ENCODE assay signal across 1 cellular context in the genomic region with DNA sequence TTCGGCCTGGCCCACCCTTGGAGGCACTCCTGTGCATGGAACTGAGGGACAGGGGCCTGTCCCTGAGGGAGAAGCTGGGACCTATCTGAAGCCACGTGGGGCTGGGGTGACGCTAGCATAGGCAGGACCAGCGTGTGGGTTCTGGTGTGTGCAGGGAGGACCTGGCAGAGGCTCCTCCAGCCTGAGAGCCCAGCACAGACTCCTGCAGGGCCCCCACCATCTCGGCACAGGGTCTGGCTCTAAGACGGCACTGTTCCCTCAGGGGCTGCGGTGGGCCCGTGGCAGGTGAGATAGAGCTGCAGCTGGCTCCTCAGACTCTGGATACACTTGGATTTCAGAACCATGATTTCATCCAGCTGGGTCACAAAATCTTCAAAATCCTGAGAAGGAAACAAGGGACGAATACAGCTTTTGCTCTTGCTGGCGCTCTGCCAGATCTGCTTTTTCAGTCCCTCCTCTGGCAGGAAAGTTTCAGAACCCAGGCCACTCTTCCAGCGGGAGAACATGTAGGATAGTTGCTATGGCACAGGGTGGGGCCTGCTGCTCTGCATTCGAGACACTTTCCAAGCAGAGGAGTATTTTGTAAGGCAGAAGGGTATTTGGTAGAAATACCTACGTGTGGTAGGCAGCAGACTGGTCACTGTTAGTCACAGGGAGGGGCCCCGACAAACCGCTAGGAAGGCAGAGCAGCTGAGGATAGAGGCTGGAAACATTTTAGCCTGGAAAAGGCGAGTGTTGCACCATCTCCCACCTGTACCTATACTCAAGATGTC.
TF ChIP-seq lines count a peak whose summit lies in the region.

No MANE protein-coding gene starts in this region.

TF ChIP-seq in SK-N-SH, 30 proteins besides CTCF, POLR2A, EP300 and RAD21 (continued from another document):
- TF ChIP-seq, protein P1, sequence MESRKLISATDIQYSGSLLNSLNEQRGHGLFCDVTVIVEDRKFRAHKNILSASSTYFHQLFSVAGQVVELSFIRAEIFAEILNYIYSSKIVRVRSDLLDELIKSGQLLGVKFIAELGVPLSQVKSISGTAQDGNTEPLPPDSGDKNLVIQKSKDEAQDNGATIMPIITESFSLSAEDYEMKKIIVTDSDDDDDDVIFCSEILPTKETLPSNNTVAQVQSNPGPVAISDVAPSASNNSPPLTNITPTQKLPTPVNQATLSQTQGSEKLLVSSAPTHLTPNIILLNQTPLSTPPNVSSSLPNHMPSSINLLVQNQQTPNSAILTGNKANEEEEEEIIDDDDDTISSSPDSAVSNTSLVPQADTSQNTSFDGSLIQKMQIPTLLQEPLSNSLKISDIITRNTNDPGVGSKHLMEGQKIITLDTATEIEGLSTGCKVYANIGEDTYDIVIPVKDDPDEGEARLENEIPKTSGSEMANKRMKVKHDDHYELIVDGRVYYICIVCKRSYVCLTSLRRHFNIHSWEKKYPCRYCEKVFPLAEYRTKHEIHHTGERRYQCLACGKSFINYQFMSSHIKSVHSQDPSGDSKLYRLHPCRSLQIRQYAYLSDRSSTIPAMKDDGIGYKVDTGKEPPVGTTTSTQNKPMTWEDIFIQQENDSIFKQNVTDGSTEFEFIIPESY (IDR thresholded peaks at IDR 0.05; ENCODE audit: borderline replicate concordance, low read depth): no peak
- TF ChIP-seq NFIC (IDR thresholded peaks at IDR 0.05; ENCODE audit: borderline replicate concordance): peak; percentile 65
- peak; percentile 76 for TF ChIP-seq FOSL2 (IDR thresholded peaks at IDR 0.05; ENCODE audit: borderline replicate concordance, low read depth)
- TF ChIP-seq, protein P2, sequence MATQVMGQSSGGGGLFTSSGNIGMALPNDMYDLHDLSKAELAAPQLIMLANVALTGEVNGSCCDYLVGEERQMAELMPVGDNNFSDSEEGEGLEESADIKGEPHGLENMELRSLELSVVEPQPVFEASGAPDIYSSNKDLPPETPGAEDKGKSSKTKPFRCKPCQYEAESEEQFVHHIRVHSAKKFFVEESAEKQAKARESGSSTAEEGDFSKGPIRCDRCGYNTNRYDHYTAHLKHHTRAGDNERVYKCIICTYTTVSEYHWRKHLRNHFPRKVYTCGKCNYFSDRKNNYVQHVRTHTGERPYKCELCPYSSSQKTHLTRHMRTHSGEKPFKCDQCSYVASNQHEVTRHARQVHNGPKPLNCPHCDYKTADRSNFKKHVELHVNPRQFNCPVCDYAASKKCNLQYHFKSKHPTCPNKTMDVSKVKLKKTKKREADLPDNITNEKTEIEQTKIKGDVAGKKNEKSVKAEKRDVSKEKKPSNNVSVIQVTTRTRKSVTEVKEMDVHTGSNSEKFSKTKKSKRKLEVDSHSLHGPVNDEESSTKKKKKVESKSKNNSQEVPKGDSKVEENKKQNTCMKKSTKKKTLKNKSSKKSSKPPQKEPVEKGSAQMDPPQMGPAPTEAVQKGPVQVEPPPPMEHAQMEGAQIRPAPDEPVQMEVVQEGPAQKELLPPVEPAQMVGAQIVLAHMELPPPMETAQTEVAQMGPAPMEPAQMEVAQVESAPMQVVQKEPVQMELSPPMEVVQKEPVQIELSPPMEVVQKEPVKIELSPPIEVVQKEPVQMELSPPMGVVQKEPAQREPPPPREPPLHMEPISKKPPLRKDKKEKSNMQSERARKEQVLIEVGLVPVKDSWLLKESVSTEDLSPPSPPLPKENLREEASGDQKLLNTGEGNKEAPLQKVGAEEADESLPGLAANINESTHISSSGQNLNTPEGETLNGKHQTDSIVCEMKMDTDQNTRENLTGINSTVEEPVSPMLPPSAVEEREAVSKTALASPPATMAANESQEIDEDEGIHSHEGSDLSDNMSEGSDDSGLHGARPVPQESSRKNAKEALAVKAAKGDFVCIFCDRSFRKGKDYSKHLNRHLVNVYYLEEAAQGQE (IDR thresholded peaks at IDR 0.05; ENCODE audit: low read depth, low read length): no peak
